8 cellular contexts compared by ENCODE assay signal in genomic region chr5:14581333-14581890, GRCh38. TPM values are rescaled to one million over a fixed set of nuclear protein-coding genes. Genes with fewer than 3 reads are reported as not detected.
DNase-seq lines count a peak whose midpoint lies in the region; ATAC-seq and TF ChIP-seq lines count a peak whose summit lies in the region.

TSS of gene OTULINL (plus strand) at chr5:14581792. CDS start at chr5:14581895, 103 bp downstream.

- DNase-seq in NCI-H1694 (lab: John Stamatoyannopoulos, UW) = peak; percentile 68
- peak; percentile 78 for DNase-seq in T-helper 2 cell treated with Interferon-gamma antibody and Interleukin-4, amounts not matched to agents 5 μg/mL and 100 μg/mL, for 36 hours (ENCODE audit: low spot score)
- peak in 57 of 58 donors; percentile 12 to 89 (median 67) for DNase-seq in anterior cingulate cortex (lab: John Stamatoyannopoulos, UW)
- DNase-seq in hepatocyte (ENCODE audit: low spot score) = peak; percentile 94
- DNase-seq in sciatic nerve (ENCODE audit: low spot score) = peak; percentile 93
- DNase-seq in cortex of kidney (lab: John Stamatoyannopoulos, UW) = no peak

- peak within 1 kb of the TSS; percentile 87 for H3K4me3 ChIP-seq in hepatocyte

- H3K9me2 ChIP-seq in hepatocyte (replicated peaks; ENCODE audit: insufficient read depth) = no peaks in the 10 kb centered on the region

- no peaks in the 10 kb centered on the region for H3K36me3 ChIP-seq in hepatocyte (replicated peaks; ENCODE audit: insufficient read depth, low read depth)

- H3K36me3 Mint-ChIP-seq in T-helper 2 cell treated with Interferon-gamma antibody and Interleukin-4, amounts not matched to agents 5 μg/mL and 100 μg/mL, for 36 hours (ENCODE audit: low read depth) = peaks cover 26% of the 10 kb centered on the region

- peaks cover 21% of the 10 kb centered on the region for H3K4me1 ChIP-seq in hepatocyte (ENCODE audit: insufficient read depth)

- no peaks in the 10 kb centered on the region for H3K9me3 Mint-ChIP-seq in T-helper 2 cell treated with Interferon-gamma antibody and Interleukin-4, amounts not matched to agents 5 μg/mL and 100 μg/mL, for 36 hours

- H3K27me3 Mint-ChIP-seq in T-helper 2 cell treated with Interferon-gamma antibody and Interleukin-4, amounts not matched to agents 5 μg/mL and 100 μg/mL, for 36 hours (ENCODE audit: low read depth) = peaks cover 22% of the 10 kb centered on the region

- peaks cover 31% of the 10 kb centered on the region for H3K79me2 ChIP-seq in hepatocyte

- H3K27me3 ChIP-seq in hepatocyte = no peaks in the 10 kb centered on the region

- H3K4me2 ChIP-seq in hepatocyte = peak within 1 kb of the TSS; percentile 95

- peak within 1 kb of the TSS; percentile 78 for H3K27ac Mint-ChIP-seq in T-helper 2 cell treated with Interferon-gamma antibody and Interleukin-4, amounts not matched to agents 5 μg/mL and 100 μg/mL, for 36 hours

- no peaks in the 10 kb centered on the region for H4K20me1 ChIP-seq in hepatocyte (ENCODE audit: insufficient read depth, poor library complexity, severe bottlenecking)

- peak within 1 kb of the TSS; percentile 86 for H3K4me3 Mint-ChIP-seq in T-helper 2 cell treated with Interferon-gamma antibody and Interleukin-4, amounts not matched to agents 5 μg/mL and 100 μg/mL, for 36 hours

- ATAC-seq in GM18498 (IDR thresholded peaks at IDR 0.05; ENCODE audit: unreplicated experiment) (peak; percentile 99), HG02852 (IDR thresholded peaks at IDR 0.05; ENCODE audit: unreplicated experiment) (peak; percentile 98), sciatic nerve (peak; percentile 97)

- H3K4me1 Mint-ChIP-seq in T-helper 2 cell treated with Interferon-gamma antibody and Interleukin-4, amounts not matched to agents 5 μg/mL and 100 μg/mL, for 36 hours (ENCODE audit: low read depth) = peaks cover 33% of the 10 kb centered on the region

- no peaks in the 10 kb centered on the region for H3K9me3 ChIP-seq in hepatocyte (ENCODE audit: low read depth)

- intact Hi-C loops in sciatic nerve (cut with DNase I) = no loop called here

- H3K27ac ChIP-seq in hepatocyte = peak within 1 kb of the TSS; percentile 85

- H2AFZ ChIP-seq in hepatocyte = peak within 1 kb of the TSS; percentile 92

- TF ChIP-seq CTCF in hepatocyte (IDR thresholded peaks at IDR 0.05; ENCODE audit: poor library complexity) = no peak

- 2% methylated on average over 18 of the region's 57 CpGs for WGBS in hepatocyte (ENCODE audit: low lambda C conversion rate, missing lambda C conversion rate)

RNA-seq across cellular contexts. Expression of gene OTULINL, which starts in this region (rescaled TPM):
- 25.4 and 35.4 TPM in 2 replicates for total RNA-seq in hepatocyte
- polyA plus RNA-seq in hepatocyte = 29.0 and 35.4 TPM in 2 replicates
- 15.6 TPM for total RNA-seq in sciatic nerve
